In genomic region chr9:34650816-34651215, GRCh38 we compare ENCODE assay signal across 12 cellular contexts.
DNase-seq lines count a peak whose midpoint lies in the region; TF ChIP-seq lines count a peak whose summit lies in the region.
"Had no signal": no experiment of that assay in that cellular context is flagged by ENCODE, and none has a peak within 500 bp of the region (broad histone marks: within the 10 kb centered on the region; RNA-seq: fewer than 3 reads in every experiment).

No MANE protein-coding gene starts in this region.

- H3K4me1 Mint-ChIP-seq in activated T-cell treated with anti-CD3 and anti-CD28 coated beads, Interleukin-2, amount 50 U/mL, for 24 hours (ENCODE audit: low read depth), result peaks cover 43% of the 10 kb centered on the region

- intact Hi-C loops in tibial artery (cut with DNase I; ENCODE audit: low total_unique reads), result no loop called here

- no peaks in the 10 kb centered on the region for H3K9me3 Mint-ChIP-seq in activated T-cell treated with anti-CD3 and anti-CD28 coated beads, Interleukin-2, amount 50 U/mL, for 24 hours
- H3K9me3 Mint-ChIP-seq: activated T-helper 2 cell treated with anti-CD3 and anti-CD28 coated beads, Interferon-gamma antibody, Interleukin-2, Interleukin-4, amounts not matched to agents 10 μg/mL and 5 μg/mL and 100 μg/mL, durations not matched to agents 14 hours and 24 hours and 36 hours; natural killer cell had no signal

- H3K9me3 ChIP-seq in muscle layer of duodenum (ENCODE audit: control insufficient read depth in 1 of 2, low read length in 2 of 2) (no peaks in the 10 kb centered on the region), tibial artery (no peaks in the 10 kb centered on the region)

- H3K27ac ChIP-seq in coronary artery (peak overlapping the region; percentile 87 to 91), muscle layer of duodenum (ENCODE audit: low read length) (peak overlapping the region; percentile 70), tibial artery (peak overlapping the region; percentile 86 to 93)

- H3K27ac Mint-ChIP-seq in activated T-cell treated with anti-CD3 and anti-CD28 coated beads, Interleukin-2, amount 50 U/mL, for 24 hours, result peak overlapping the region; percentile 15
- H3K27ac Mint-ChIP-seq: activated T-helper 2 cell treated with anti-CD3 and anti-CD28 coated beads, Interferon-gamma antibody, Interleukin-2, Interleukin-4, amounts not matched to agents 10 μg/mL and 5 μg/mL and 100 μg/mL, durations not matched to agents 14 hours and 24 hours and 36 hours had no signal

- no peaks in the 10 kb centered on the region for H3K27me3 Mint-ChIP-seq in activated T-cell treated with anti-CD3 and anti-CD28 coated beads, Interleukin-2, amount 50 U/mL, for 24 hours

- H3K4me1 ChIP-seq in muscle layer of duodenum (ENCODE audit: control insufficient read depth in 1 of 2, insufficient read depth in 2 of 2, low read length in 2 of 2) (peaks cover 29 to 76% of the 10 kb centered on the region in 2 donors), tibial artery (peaks cover 8 to 74% (median 67%) of the 10 kb centered on the region in 4 donors)

- H3K4me3 ChIP-seq in coronary artery, result no peak overlapping the region
- H3K4me3 ChIP-seq in muscle layer of duodenum (ENCODE audit: low read depth in 1 of 2, low read length in 2 of 2), result no peak overlapping the region
- H3K4me3 ChIP-seq in tibial artery, result no peak overlapping the region

- H3K36me3 Mint-ChIP-seq in activated T-cell treated with anti-CD3 and anti-CD28 coated beads, Interleukin-2, amount 50 U/mL, for 24 hours (ENCODE audit: low read depth), result peaks cover 54% of the 10 kb centered on the region
- H3K36me3 Mint-ChIP-seq: natural killer cell had no signal

- no peak overlapping the region for H3K4me3 Mint-ChIP-seq in activated T-cell treated with anti-CD3 and anti-CD28 coated beads, Interleukin-2, amount 50 U/mL, for 24 hours
- H3K4me3 Mint-ChIP-seq: natural killer cell had no signal

- H3K27me3 ChIP-seq in muscle layer of duodenum (ENCODE audit: low read depth, low read length) (no peaks in the 10 kb centered on the region), tibial artery (no peaks in the 10 kb centered on the region)

- no peak for DNase-seq in activated T-cell treated with anti-CD3 and anti-CD28 coated beads, Interleukin-2, amount 50 U/mL, for 24 hours
- no peak for DNase-seq in activated T-cell treated with anti-CD3 and anti-CD28 coated beads for 4 hours
- no peak for DNase-seq in coronary artery (ENCODE audit: low spot score)
- no peak for DNase-seq in tibial artery
- DNase-seq in NCI-H510A treated with DMSO at 0.1 percent for 48 hours (lab: John Stamatoyannopoulos, UW), result no peak
- no peak for DNase-seq in OCI-M1 (lab: John Stamatoyannopoulos, UW)
- no peak for DNase-seq in NCI-H446 (lab: John Stamatoyannopoulos, UW)
- DNase-seq: DND-41; natural killer cell; stimulated activated CD4-positive, alpha-beta T cell treated with anti-CD3 and anti-CD28 coated beads, Interleukin-2, amount 100 ng/mL, for 48 hours had no signal

- peaks cover 15% of the 10 kb centered on the region in 2 donors for H3K36me3 ChIP-seq in muscle layer of duodenum (ENCODE audit: control insufficient read depth in 1 of 2, insufficient read depth in 2 of 2, low read length in 2 of 2)
- peaks cover 8 to 17% (median 16%) of the 10 kb centered on the region in 3 donors for H3K36me3 ChIP-seq in tibial artery

- TF ChIP-seq CTCF in coronary artery (IDR thresholded peaks at IDR 0.05) (no peak), tibial artery (IDR thresholded peaks at IDR 0.05) (no peak)
